In the genomic region with DNA sequence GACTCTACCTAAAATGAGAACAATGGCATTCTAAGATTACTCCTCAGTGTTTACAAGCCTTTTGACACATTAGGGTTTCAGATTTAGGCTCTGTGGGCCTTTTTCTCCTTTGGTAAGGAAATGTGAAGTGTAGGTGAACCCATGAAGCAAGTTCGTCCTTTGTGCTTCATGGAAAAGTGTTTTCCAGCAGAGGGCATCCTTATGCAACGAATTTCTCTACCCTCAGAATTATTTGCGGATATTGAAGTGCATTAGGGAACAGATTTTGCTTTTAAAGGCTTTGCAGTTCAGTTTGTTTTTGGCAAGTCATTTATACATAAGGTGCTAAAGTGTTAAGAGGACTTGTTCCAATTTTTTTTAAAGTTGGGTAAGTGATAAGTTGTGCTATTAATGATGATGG, we compare ENCODE assay signal across 8 cellular contexts. TPM values are rescaled to one million over a fixed set of nuclear protein-coding genes. Genes with fewer than 3 reads are reported as not detected.
DNase-seq lines count a peak whose midpoint lies in the region; ATAC-seq, FAIRE-seq and TF ChIP-seq lines count a peak whose summit lies in the region.

No MANE protein-coding gene starts in this region.

- TF ChIP-seq EP300 in esophagus muscularis mucosa (IDR thresholded peaks at IDR 0.05) = no peak

- no peaks in the 10 kb centered on the region for H3K27me3 ChIP-seq in esophagus muscularis mucosa

- ATAC-seq in GM21423 (IDR thresholded peaks at IDR 0.05; ENCODE audit: unreplicated experiment) (no peak), HG02623 (IDR thresholded peaks at IDR 0.05; ENCODE audit: unreplicated experiment) (no peak)

- no peak overlapping the region for H3K27ac ChIP-seq in esophagus muscularis mucosa (replicated peaks in 1 of 4)

- H3K4me3 ChIP-seq in AG10803 (ENCODE audit: low read length) (no peak overlapping the region), esophagus muscularis mucosa (no peak overlapping the region)

- no peak for TF ChIP-seq POLR2A in esophagus muscularis mucosa (IDR thresholded peaks at IDR 0.05; ENCODE audit: low read depth)

- peak; percentile 23 for FAIRE-seq in RCC 7860 (lab: Jason Lieb, UNC)

- intact Hi-C loops in esophagus muscularis mucosa (cut with DNase I) = no loop called here

- H3K4me1 ChIP-seq in esophagus muscularis mucosa = no peaks in the 10 kb centered on the region

- H3K36me3 ChIP-seq in esophagus muscularis mucosa = no peaks in the 10 kb centered on the region

- TF ChIP-seq CTCF in AG10803 (conservative IDR thresholded peaks at IDR 0.05; ENCODE audit: low read length) = peak; percentile 55
- peak in 1 of 3 experiments; percentile 10 for TF ChIP-seq CTCF in esophagus muscularis mucosa (IDR thresholded peaks at IDR 0.05)

- WGBS in esophagus muscularis mucosa = 4% methylated on average over 3 of the region's 3 CpGs

- DNase-seq in AG10803 (ENCODE audit: low read depth) = peak; percentile 24
- peak; percentile 4 for DNase-seq in HT1080 (ENCODE audit: low read depth)
- peak; percentile 10 for DNase-seq in RCC 7860 (ENCODE audit: low spot score)
- peak; percentile 25 for DNase-seq in glomerular endothelial cell (ENCODE audit: extremely low read depth, low read depth, low spot score)
- no peak for DNase-seq in esophagus muscularis mucosa (ENCODE audit: extremely low spot score)
- no peak for DNase-seq in middle frontal gyrus (ENCODE audit: extremely low spot score, low spot score)

- H3K9me3 ChIP-seq in esophagus muscularis mucosa = no peaks in the 10 kb centered on the region

RNA-seq across cellular contexts. Expression of gene FERMT1, which starts 55.7 kb away (rescaled TPM):
- total RNA-seq in HT1080 (2014; rRNA removed; shearing (Covaris generic)) = 17.0 and 22.4 TPM in 2 replicates
- 17.8 and 20.8 TPM in 2 replicates for polyA plus RNA-seq in HT1080 (2015; cell fraction: cytosol; rRNA removed)
- polyA plus RNA-seq in HT1080 (2015; cell fraction: nucleus; rRNA removed) = 15.3 and 15.7 TPM in 2 replicates
- 1.2 and 3.9 TPM in 2 replicates for total RNA-seq in glomerular endothelial cell
- under 1 TPM; 0.32 to 0.42 (median 0.34) TPM for total RNA-seq in esophagus muscularis mucosa

Comparison
In these comparisons a context has a peak if more than half of its experiments do, and no peak if none do; other contexts are left out.
1. DNase-seq: peak in AG10803 (single experiment), HT1080 (single experiment), RCC 7860 (single experiment) and glomerular endothelial cell (single experiment); none in esophagus muscularis mucosa (single experiment) and middle frontal gyrus (single experiment).